Comparison of ENCODE assay signal across 8 cellular contexts in the genomic region with DNA sequence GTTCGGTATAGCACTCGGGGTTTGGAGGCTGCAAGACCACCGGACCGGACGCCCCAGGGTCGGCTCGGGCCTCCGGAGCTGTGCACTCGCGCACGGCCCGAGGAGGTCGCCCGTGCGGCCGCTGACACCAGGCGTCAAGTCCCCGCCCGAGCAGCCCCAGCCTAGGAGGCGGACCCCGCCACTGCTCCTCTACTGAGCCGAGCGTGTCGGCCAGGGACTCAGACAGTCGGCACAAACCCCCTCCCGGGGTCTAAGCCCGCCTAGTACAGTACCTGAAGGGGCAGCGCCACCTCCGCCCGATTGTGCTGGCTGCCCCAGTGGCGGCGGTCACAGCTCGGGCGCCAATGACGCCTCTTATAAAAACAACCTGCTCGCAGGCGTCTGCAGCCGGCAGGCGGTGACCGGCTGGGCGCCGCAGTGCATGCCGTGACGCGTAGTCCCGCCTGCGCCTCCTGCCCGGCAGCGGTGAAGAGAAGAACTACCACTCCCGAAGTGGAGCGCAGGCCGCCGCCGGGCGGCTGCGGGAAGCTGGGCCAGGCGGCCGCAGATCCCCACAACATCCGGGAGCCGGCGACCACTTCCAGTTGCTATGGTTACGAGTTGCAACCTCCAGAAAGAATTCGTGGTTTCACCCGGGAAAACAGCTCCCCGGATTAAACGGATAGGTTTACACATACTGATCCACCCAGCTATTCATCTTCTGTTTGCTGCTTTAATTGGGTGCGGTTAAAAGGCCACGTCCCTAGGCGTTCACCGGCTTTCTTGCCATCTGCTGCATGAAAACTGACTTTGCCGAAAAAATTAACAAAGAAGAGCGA. TPM values are rescaled to one million over a fixed set of nuclear protein-coding genes. Genes with fewer than 3 reads are reported as not detected.
DNase-seq lines count a peak whose midpoint lies in the region; ATAC-seq, FAIRE-seq and TF ChIP-seq lines count a peak whose summit lies in the region.

A gene with protein sequence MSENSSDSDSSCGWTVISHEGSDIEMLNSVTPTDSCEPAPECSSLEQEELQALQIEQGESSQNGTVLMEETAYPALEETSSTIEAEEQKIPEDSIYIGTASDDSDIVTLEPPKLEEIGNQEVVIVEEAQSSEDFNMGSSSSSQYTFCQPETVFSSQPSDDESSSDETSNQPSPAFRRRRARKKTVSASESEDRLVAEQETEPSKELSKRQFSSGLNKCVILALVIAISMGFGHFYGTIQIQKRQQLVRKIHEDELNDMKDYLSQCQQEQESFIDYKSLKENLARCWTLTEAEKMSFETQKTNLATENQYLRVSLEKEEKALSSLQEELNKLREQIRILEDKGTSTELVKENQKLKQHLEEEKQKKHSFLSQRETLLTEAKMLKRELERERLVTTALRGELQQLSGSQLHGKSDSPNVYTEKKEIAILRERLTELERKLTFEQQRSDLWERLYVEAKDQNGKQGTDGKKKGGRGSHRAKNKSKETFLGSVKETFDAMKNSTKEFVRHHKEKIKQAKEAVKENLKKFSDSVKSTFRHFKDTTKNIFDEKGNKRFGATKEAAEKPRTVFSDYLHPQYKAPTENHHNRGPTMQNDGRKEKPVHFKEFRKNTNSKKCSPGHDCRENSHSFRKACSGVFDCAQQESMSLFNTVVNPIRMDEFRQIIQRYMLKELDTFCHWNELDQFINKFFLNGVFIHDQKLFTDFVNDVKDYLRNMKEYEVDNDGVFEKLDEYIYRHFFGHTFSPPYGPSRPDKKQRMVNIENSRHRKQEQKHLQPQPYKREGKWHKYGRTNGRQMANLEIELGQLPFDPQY (minus strand): TSS at position 411 of the 818 bp plus-strand sequence. CDS start 18,935 bp downstream, outside the sequence.
A gene with protein sequence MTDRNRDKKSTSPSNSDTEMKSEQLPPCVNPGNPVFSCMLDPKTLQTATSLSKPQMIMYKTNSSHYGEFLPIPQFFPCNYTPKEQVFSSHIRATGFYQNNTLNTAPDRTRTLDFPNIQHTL (plus strand): TSS at position 547 of the 818 bp plus-strand sequence. CDS start 274 bp downstream, outside the sequence.

- TF ChIP-seq CTCF in GM12801 (IDR thresholded peaks at IDR 0.05; ENCODE audit: extremely low read depth, insufficient read length), result peak; percentile 0
- TF ChIP-seq CTCF in pancreas (IDR thresholded peaks at IDR 0.05), result peak; percentile 90 to 97 (median 94)
- peak; percentile 81 to 96 (median 93) for TF ChIP-seq CTCF in tibial nerve (IDR thresholded peaks at IDR 0.05)

- WGBS in pancreas, 2 donors, result 0% methylated on average over 72 of the region's 72 CpGs
- 1% methylated on average over 26 to 51 of the region's 72 CpGs for WGBS in tibial nerve, 2 donors

- H3K9me3 ChIP-seq in pancreas, result no peaks in the 10 kb centered on the region
- no peaks in the 10 kb centered on the region for H3K9me3 ChIP-seq in tibial nerve

- ATAC-seq in HG02610 (IDR thresholded peaks at IDR 0.05; ENCODE audit: unreplicated experiment) (peak; percentile 97), Right ventricle myocardium superior (ENCODE audit: poor library complexity) (peak; percentile 99), pancreas (peak; percentile 95 to 99 (median 97))

- H3K4me3 ChIP-seq in pancreas, result peak within 1 kb of the TSS; percentile 60 to 83 (median 74)
- peak within 1 kb of the TSS; percentile 53 to 96 (median 88) for H3K4me3 ChIP-seq in tibial nerve

- no peaks in the 10 kb centered on the region for H3K27me3 ChIP-seq in pancreas
- H3K27me3 ChIP-seq in tibial nerve, result no peaks in the 10 kb centered on the region

- peak; percentile 38 to 85 for TF ChIP-seq EP300 in tibial nerve (IDR thresholded peaks at IDR 0.05)

- TF ChIP-seq POLR2A in tibial nerve (IDR thresholded peaks at IDR 0.05), result peak; percentile 68 to 73

- H3K4me1 ChIP-seq in pancreas (peaks cover 2 to 17% (median 10%) of the 10 kb centered on the region in 3 donors), tibial nerve (peaks cover 0 to 51% (median 10%) of the 10 kb centered on the region in 4 donors)

- peak within 1 kb of the TSS; percentile 94 to 98 (median 96) for H3K27ac ChIP-seq in pancreas
- H3K27ac ChIP-seq in tibial nerve, result peak within 1 kb of the TSS; percentile 44 to 94 (median 92)

- no peak for FAIRE-seq in pancreas (lab: Jason Lieb, UNC)

- no peaks in the 10 kb centered on the region for H3K36me3 ChIP-seq in pancreas
- no peaks in the 10 kb centered on the region for H3K36me3 ChIP-seq in tibial nerve

- intact Hi-C loops in Right ventricle myocardium superior (cut with DNase I) (no loop called here), pancreas (cut with DNase I) (no loop called here)

- DNase-seq in NCI-H1092 treated with DMSO at 0.1 percent for 48 hours (lab: John Stamatoyannopoulos, UW) (peak; percentile 92), SKM-1 (lab: John Stamatoyannopoulos, UW; ENCODE audit: unreplicated experiment) (peak; percentile 88), Right ventricle myocardium superior (peak; percentile 96), pancreas (peak; percentile 92 to 98 (median 95)), tibial nerve (ENCODE audit: low spot score in 2 of 2) (peak; percentile 69 to 74)
- DNase-seq in activated naive CD8-positive, alpha-beta T cell treated with anti-CD3 and anti-CD28 coated beads, Interleukin-2, amount 50 U/mL, for 16 hours (ENCODE audit: low read depth, low spot score), result peak; percentile 61

RNA-seq across cellular contexts. Expression of the first gene that starts in this region (rescaled TPM):
- total RNA-seq in Right ventricle myocardium superior (75.5 TPM), pancreas (10 to 100 TPM; 65.9 to 88.5 (median 69.5) TPM), tibial nerve (10 to 100 TPM; 48.0 to 70.2 (median 63.6) TPM)
- 10 to 100 TPM; 16.2 to 28.3 TPM for polyA plus RNA-seq in pancreas

RNA-seq across cellular contexts. Expression of the second gene that starts in this region (rescaled TPM):
- total RNA-seq in Right ventricle myocardium superior (7.4 TPM), pancreas (1 to 10 TPM; 2.8 to 5.6 (median 4.0) TPM), tibial nerve (1 to 10 TPM in 3 of 4 donors, not detected in 1; 1.8 to 4.8 (median 2.9) TPM)
- 1 to 10 TPM; 4.5 to 9.7 TPM for polyA plus RNA-seq in pancreas

Comparison
In these comparisons a context has a peak if more than half of its experiments do, and no peak if none do; other contexts are left out.
1. Peak in every context shown above with its lines: DNase-seq, ATAC-seq, H3K4me3 ChIP-seq and H3K27ac ChIP-seq.
2. CTCF ChIP-seq: peak in every context shown above with its lines; median percentile 94 in pancreas; 93 in tibial nerve; 0 in GM12801.